In genomic region chr12:25186788-25187397, GRCh38 we compare ENCODE assay signal across 10 cellular contexts. TPM values are rescaled to one million over a fixed set of nuclear protein-coding genes. Genes with fewer than 3 reads are reported as not detected.
DNase-seq lines count a peak whose midpoint lies in the region; ATAC-seq and TF ChIP-seq lines count a peak whose summit lies in the region.
"Had no signal": no experiment of that assay in that cellular context is flagged by ENCODE, and none has a peak within 500 bp of the region (broad histone marks: within the 10 kb centered on the region; RNA-seq: fewer than 3 reads in every experiment).

No MANE protein-coding gene starts in this region.

- peak overlapping the region; percentile 11 for H3K27ac ChIP-seq in CD8-positive, alpha-beta T cell (ENCODE audit: low read depth, low read length)

- intact Hi-C loops in CD8-positive, alpha-beta T cell (cut with DNase I, micrococcal nuclease), result loop anchor here in 1 of 2 experiments (1.0 to 2.0 kb wide), 2 partner anchors 8 to 32 kb away; partner anchors contain the start of genes DNAI7 and ETFRF1
- intact Hi-C loops in mucosa of descending colon (cut with DNase I, micrococcal nuclease), result no loop called here

- peak; percentile 75 for ATAC-seq in CD8-positive, alpha-beta T cell
- ATAC-seq in GM19438 (IDR thresholded peaks at IDR 0.05; ENCODE audit: low read depth, unreplicated experiment) (peak; percentile 87), HG03342 (IDR thresholded peaks at IDR 0.05; ENCODE audit: unreplicated experiment) (peak; percentile 88), mucosa of descending colon (no peak)

- CTCF ChIA-PET in CD8-positive, alpha-beta T cell (lab: Charles Lee), result no interaction called here
- CTCF ChIA-PET in HEK293T (lab: Yijun Ruan, JAX), result no interaction called here

- no peak for TF ChIP-seq CTCF in CD8-positive, alpha-beta T cell (IDR thresholded peaks at IDR 0.05)
- TF ChIP-seq CTCF in astrocyte of the spinal cord (IDR thresholded peaks at IDR 0.05; ENCODE audit: low read depth, low read length), result no peak
- TF ChIP-seq CTCF in mucosa of descending colon (IDR thresholded peaks at IDR 0.05), result no peak

- no peaks in the 10 kb centered on the region for H3K27me3 Mint-ChIP-seq in CD8-positive, alpha-beta T cell (ENCODE audit: low read depth)

- POLR2A ChIA-PET in CD8-positive, alpha-beta T cell (lab: Charles Lee), result interaction anchor here (0.7 to 1.4 kb wide), 4 partner anchors 8 to 135 kb away, joined by 3 to 6 read pairs (median 5); partner anchors contain the start of genes DNAI7 and ETFRF1
- POLR2A ChIA-PET in HEK293T (lab: Yijun Ruan, JAX), result no interaction called here

- no peaks in the 10 kb centered on the region for H3K9me3 ChIP-seq in CD8-positive, alpha-beta T cell (ENCODE audit: low read length)
- no peaks in the 10 kb centered on the region for H3K9me3 ChIP-seq in mucosa of descending colon

- H3K27me3 ChIP-seq in CD8-positive, alpha-beta T cell (ENCODE audit: insufficient read depth, low read length), result no peaks in the 10 kb centered on the region

- peak overlapping the region; percentile 85 for H3K27ac Mint-ChIP-seq in CD8-positive, alpha-beta T cell

- peak overlapping the region; percentile 36 for H3K4me3 ChIP-seq in CD8-positive, alpha-beta T cell (ENCODE audit: low read depth, low read length)
- H3K4me3 ChIP-seq in astrocyte of the spinal cord (ENCODE audit: low read depth, low read length) (no peak overlapping the region), mucosa of descending colon (no peak overlapping the region)

- peak overlapping the region; percentile 86 for H3K4me3 Mint-ChIP-seq in CD8-positive, alpha-beta T cell

- H3K9me3 Mint-ChIP-seq in CD8-positive, alpha-beta T cell, result no peaks in the 10 kb centered on the region

- in situ Hi-C loops in astrocyte of the spinal cord (cut with HindIII; ENCODE audit: low sequenced_read_pairs), result no loop called here

- no peaks in the 10 kb centered on the region for H3K36me3 Mint-ChIP-seq in CD8-positive, alpha-beta T cell

- H3K4me1 ChIP-seq in CD8-positive, alpha-beta T cell (ENCODE audit: insufficient read depth, low read length), result peaks cover 7% of the 10 kb centered on the region
- H3K4me1 ChIP-seq in mucosa of descending colon (ENCODE audit: low read depth), result no peaks in the 10 kb centered on the region

- no peak for DNase-seq in CD8-positive, alpha-beta T cell
- DNase-seq in astrocyte of the spinal cord (ENCODE audit: low read depth, low spot score) (peak; percentile 69), NCI-H1092 (lab: John Stamatoyannopoulos, UW) (no peak), HEK293T (ENCODE audit: extremely low spot score) (no peak), NCI-H1694 treated with DMSO at 0.1 percent for 48 hours (lab: John Stamatoyannopoulos, UW) (no peak), mucosa of descending colon (no peak)
- DNase-seq: DMS153, NCI-H1417 had no signal

- no peaks in the 10 kb centered on the region for H3K36me3 ChIP-seq in CD8-positive, alpha-beta T cell (ENCODE audit: insufficient read depth, low read length)
- H3K36me3 ChIP-seq in mucosa of descending colon (ENCODE audit: low read depth), result no peaks in the 10 kb centered on the region

- peaks cover 13% of the 10 kb centered on the region for H3K4me1 Mint-ChIP-seq in CD8-positive, alpha-beta T cell (ENCODE audit: low read depth)

TF ChIP-seq in HEK293T, 16 proteins besides CTCF, POLR2A, EP300 and RAD21:
- TF ChIP-seq SUZ12 (IDR thresholded peaks at IDR 0.05) (no peak), FOXM1 (IDR thresholded peaks at IDR 0.05; ENCODE audit: borderline replicate concordance) (no peak), FOXA1 (IDR thresholded peaks at IDR 0.05) (no peak), HDGF (IDR thresholded peaks at IDR 0.05; ENCODE audit: borderline replicate concordance) (no peak), ZNF384 (IDR thresholded peaks at IDR 0.05) (no peak)
TF ChIP-seq in HEK293T: peak in this region for 0.

RNA-seq across cellular contexts. Expression of gene DNAI7, which starts 8.1 kb away (rescaled TPM):
- total RNA-seq in CD8-positive, alpha-beta T cell, result under 1 TPM; 0.16 to 0.53 TPM
- 1 to 10 TPM in 1 of 3 donors, not detected in 2; 1.0 TPM for total RNA-seq in mucosa of descending colon

RNA-seq across cellular contexts. Expression of gene ETFRF1, which starts 8.1 kb away (rescaled TPM):
- 10 to 100 TPM; 29.2 to 30.1 TPM for total RNA-seq in CD8-positive, alpha-beta T cell
- 10 to 100 TPM; 13.7 to 26.4 (median 19.6) TPM for total RNA-seq in mucosa of descending colon
